Comparison of ENCODE assay signal across 8 cellular contexts in genomic region chr6:37018152-37019064, GRCh38. TPM values are rescaled to one million over a fixed set of nuclear protein-coding genes. Genes with fewer than 3 reads are reported as not detected.
DNase-seq lines count a peak whose midpoint lies in the region; ATAC-seq and TF ChIP-seq lines count a peak whose summit lies in the region.

No MANE protein-coding gene starts in this region.

- no peaks in the 10 kb centered on the region for H3K27me3 Mint-ChIP-seq in CD14-positive monocyte (ENCODE audit: low read depth in 3 of 3)

- peaks cover 89 to 95% of the 10 kb centered on the region in 2 donors for H3K36me3 Mint-ChIP-seq in CD14-positive monocyte

- H3K4me3 Mint-ChIP-seq in CD14-positive monocyte = peak overlapping the region; percentile 19 to 24

- ATAC-seq in GM19438 (IDR thresholded peaks at IDR 0.05; ENCODE audit: low read depth, unreplicated experiment) (peak; percentile 82), HG03521 (IDR thresholded peaks at IDR 0.05; ENCODE audit: unreplicated experiment) (peak; percentile 83)

- no peaks in the 10 kb centered on the region for H3K9me3 Mint-ChIP-seq in CD14-positive monocyte

- TF ChIP-seq CTCF in CD14-positive monocyte (IDR thresholded peaks at IDR 0.05) = peak; percentile 96
- TF ChIP-seq CTCF in lower leg skin (IDR thresholded peaks at IDR 0.05) = peak in 1 of 3 donors; percentile 97

- DNase-seq in CD14-positive monocyte (ENCODE audit: low spot score) (peak; percentile 90), NCI-H526 treated with DMSO at 0.1 percent for 48 hours (lab: John Stamatoyannopoulos, UW) (peak; percentile 86), lower leg skin (ENCODE audit: low spot score in 2 of 2) (peak; percentile 90 to 98)
- DNase-seq in activated CD4-positive, alpha-beta T cell treated with anti-CD3 and anti-CD28 coated beads for 48 hours = peak; percentile 95
- peak; percentile 72 to 78 (median 77) for DNase-seq in stimulated activated CD4-positive, alpha-beta T cell treated with anti-CD3 and anti-CD28 coated beads, TNF-alpha, amount 100 ng/mL, for 1 hour (ENCODE audit: low read depth in 3 of 3, low spot score in 1 of 3)

- no peak for TF ChIP-seq POLR2A in lower leg skin (IDR thresholded peaks at IDR 0.05)

- intact Hi-C loops in CD14-positive monocyte (cut with micrococcal nuclease) = loop anchor here (2.0 to 10.0 kb wide), 7 partner anchors 36 to 404 kb away; partner anchors contain the start of gene C6orf89 (in 2 of the 2)
- intact Hi-C loops in lower leg skin (cut with DNase I; ENCODE audit: low total_unique reads) = loop anchor here (5.0 kb wide), 1 partner anchor 246 kb away; no protein-coding TSS in a partner anchor

- peak overlapping the region; percentile 51 to 82 (median 76) for H3K27ac Mint-ChIP-seq in CD14-positive monocyte

- 5% methylated on average over 9 of the region's 9 CpGs for WGBS in lower leg skin, 2 donors

- H3K4me1 Mint-ChIP-seq in CD14-positive monocyte = peaks cover 20% of the 10 kb centered on the region

- no peak overlapping the region for H3K4me3 ChIP-seq in lower leg skin (ENCODE audit: low read depth, poor library complexity, severe bottlenecking)

- H3K27ac ChIP-seq in cingulate gyrus (ENCODE audit: low read depth, low read length) = peak overlapping the region; percentile 75

RNA-seq across cellular contexts. Expression of gene FGD2, which starts 13.0 kb away (rescaled TPM):
- 10 to 100 TPM; 25.3 to 50.0 TPM for polyA plus RNA-seq in CD14-positive monocyte
- 1 to 10 TPM; 2.7 to 9.2 (median 5.2) TPM for total RNA-seq in lower leg skin

RNA-seq across cellular contexts. Expression of gene MTCH1, which starts 32.4 kb away (rescaled TPM):
- 100 to 1,000 TPM; 111 to 118 TPM for polyA plus RNA-seq in CD14-positive monocyte
- total RNA-seq in lower leg skin = 100 to 1,000 TPM; 166 to 219 (median 188) TPM
